Comparison of ENCODE assay signal across 8 cellular contexts in the genomic region with DNA sequence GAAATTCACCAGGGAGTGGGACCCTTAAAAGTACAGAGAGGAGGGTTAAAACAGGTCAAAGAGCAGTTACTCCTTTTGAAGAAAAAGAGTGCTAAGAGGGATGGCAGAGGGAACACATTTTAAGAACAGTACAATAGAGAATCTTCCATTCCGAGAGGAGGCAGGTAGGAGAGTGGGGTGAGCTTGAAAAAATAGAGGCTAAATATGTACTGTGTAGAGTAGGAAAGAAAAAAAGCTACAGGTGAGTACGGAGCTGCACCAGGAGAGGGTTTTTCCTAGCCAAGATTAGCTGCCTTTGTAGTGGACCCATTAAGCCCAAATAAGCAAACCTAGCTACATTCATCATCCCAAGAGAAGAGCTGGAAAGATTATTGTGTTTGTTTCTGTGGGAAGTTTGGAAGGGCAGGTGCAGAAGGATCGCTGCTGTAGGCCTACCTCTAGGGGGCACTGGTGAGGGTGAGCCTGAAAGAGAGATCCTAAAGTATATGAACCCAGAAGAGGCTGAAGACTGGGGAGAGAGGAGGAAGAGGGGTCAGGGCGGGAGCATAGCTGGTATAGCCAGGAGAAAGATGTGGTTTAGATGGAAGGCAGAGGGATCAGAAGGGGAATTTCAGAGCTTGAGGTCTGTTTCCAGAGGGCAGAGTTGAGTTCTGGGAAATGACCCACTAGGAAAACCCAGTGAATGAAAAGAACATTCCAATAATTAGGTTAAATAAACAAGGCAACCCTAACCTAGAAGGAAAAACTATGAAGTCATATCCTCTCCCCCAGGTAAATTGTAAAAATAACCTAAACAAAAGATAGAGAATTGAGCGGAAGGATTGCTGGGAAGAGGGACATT. TPM values are rescaled to one million over a fixed set of nuclear protein-coding genes. Genes with fewer than 3 reads are reported as not detected.
DNase-seq lines count a peak whose midpoint lies in the region; ATAC-seq and TF ChIP-seq lines count a peak whose summit lies in the region.

No MANE protein-coding gene starts in this region.

- DNase-seq in CD1c-positive myeloid dendritic cell (ENCODE audit: extremely low spot score) (peak; percentile 25), HCT116 (ENCODE audit: low read depth, low spot score) (peak; percentile 23), SW480 (ENCODE audit: low spot score) (peak; percentile 8), lower lobe of right lung (peak; percentile 49), transverse colon (peak; percentile 64), NCI-H187 (lab: John Stamatoyannopoulos, UW) (no peak), NCI-H1092 (lab: John Stamatoyannopoulos, UW) (no peak)

- H2AFZ ChIP-seq in HCT116 (ENCODE audit: low read depth, low read length, poor library complexity, severe bottlenecking): no peak overlapping the region

- peak overlapping the region in 1 of 5 experiments; percentile 24 for H3K27ac Mint-ChIP-seq in brain

- CTCF ChIA-PET in HCT116 (lab: Charles Lee): interaction anchor here (0.9 to 1.5 kb wide), 9 partner anchors 10 to 116 kb away, joined by 3 to 12 read pairs (median 3); a partner anchor contains a TSS

- ATAC-seq in HCT116 (peak; percentile 97), lower lobe of right lung (peak; percentile 61 to 65)

- no peak overlapping the region for H3K9ac ChIP-seq in HCT116 (ENCODE audit: low read length)

- peak; percentile 48 for TF ChIP-seq RAD21 in HCT116 (IDR thresholded peaks at IDR 0.05; ENCODE audit: low read depth)

- peaks cover 16% of the 10 kb centered on the region for H3K36me3 Mint-ChIP-seq in brain

- no peaks in the 10 kb centered on the region for H3K9me2 ChIP-seq in HCT116 (ENCODE audit: insufficient read depth)

- TF ChIP-seq POLR2A in HCT116 (IDR thresholded peaks at IDR 0.05; ENCODE audit: borderline replicate concordance, extremely low read depth, insufficient read depth, insufficient read length) (no peak), transverse colon (IDR thresholded peaks at IDR 0.05) (no peak)

- H3K9me3 ChIP-seq in HCT116 (ENCODE audit: control insufficient read depth in 1 of 2, insufficient read depth in 1 of 2, low read depth in 1 of 2, low read length in 2 of 2) (no peaks in the 10 kb centered on the region), lower lobe of right lung (no peaks in the 10 kb centered on the region), transverse colon (no peaks in the 10 kb centered on the region)

- TF ChIP-seq CTCF in HCT116 (IDR thresholded peaks at IDR 0.05 in 2 of 3, conservative IDR thresholded peaks at IDR 0.05 in 1 of 3; ENCODE audit: borderline replicate concordance in 1 of 3, insufficient read depth in 1 of 3, low read depth in 2 of 3, low read length in 2 of 3) (peak; percentile 43 to 97 (median 93); a peak in 5 of 6 replicates), brain (conservative IDR thresholded peaks at IDR 0.05) (peak; percentile 23 to 52), lower lobe of right lung (IDR thresholded peaks at IDR 0.05) (peak; percentile 71), transverse colon (IDR thresholded peaks at IDR 0.05) (peak; percentile 61 to 74 (median 67))

- no peak for TF ChIP-seq EP300 in transverse colon (IDR thresholded peaks at IDR 0.05; ENCODE audit: low read depth)

- peaks cover 7% of the 10 kb centered on the region for H3K4me1 Mint-ChIP-seq in brain

- POLR2A ChIA-PET in HCT116 (lab: Charles Lee): no interaction called here

- H3K27ac ChIP-seq in HCT116 (ENCODE audit: low read depth, low read length) (no peak overlapping the region), lower lobe of right lung (no peak overlapping the region), transverse colon (no peak overlapping the region)

- no peak overlapping the region for H3K4me3 Mint-ChIP-seq in brain

- in situ Hi-C loops in transverse colon (cut with MboI; ENCODE audit: low pct_ligation_motif_present in 1 of 4, low pct_unique_long_range_greater_than_20kb in 1 of 4, low sequenced_read_pairs in 3 of 4): no loop called here

- H3K4me1 ChIP-seq in HCT116 (ENCODE audit: control insufficient read depth in 1 of 2, insufficient read depth in 2 of 2, low read length in 2 of 2): no peaks in the 10 kb centered on the region
- H3K4me1 ChIP-seq in lower lobe of right lung: peaks cover 8% of the 10 kb centered on the region
- peaks cover 4 to 15% (median 9%) of the 10 kb centered on the region in 4 donors for H3K4me1 ChIP-seq in transverse colon

- RAD21 ChIA-PET in HCT116 (lab: Charles Lee; ENCODE audit: low non-redundant PET in 1 of 2, low total read pairs in 2 of 2, uncharacterized antibody in 2 of 2, unreplicated experiment in 2 of 2): no interaction called here

- H3K4me3 ChIP-seq in HCT116 (replicated peaks in 1 of 2; ENCODE audit: low read depth in 1 of 2, low read length in 2 of 2): no peak overlapping the region
- H3K4me3 ChIP-seq in lower lobe of right lung: no peak overlapping the region
- H3K4me3 ChIP-seq in transverse colon: no peak overlapping the region

- H3K36me3 ChIP-seq in HCT116 (ENCODE audit: control insufficient read depth in 1 of 2, insufficient read depth in 2 of 2, low read length in 2 of 2): no peaks in the 10 kb centered on the region
- H3K36me3 ChIP-seq in lower lobe of right lung: peaks cover 24% of the 10 kb centered on the region
- no peaks in the 10 kb centered on the region for H3K36me3 ChIP-seq in transverse colon

- 69 to 70% methylated on average over 4 to 5 of the region's 5 CpGs for WGBS in transverse colon (ENCODE audit: low coverage in 1 of 2), 2 donors

- no peaks in the 10 kb centered on the region for H3K79me2 ChIP-seq in HCT116 (ENCODE audit: insufficient read depth, low read length)

- H3K27me3 Mint-ChIP-seq in brain: no peaks in the 10 kb centered on the region

- intact Hi-C loops in HCT116 (cut with micrococcal nuclease) (no loop called here), lower lobe of right lung (cut with DNase I) (no loop called here), transverse colon (cut with DNase I; ENCODE audit: low total_unique reads) (no loop called here)

- no peaks in the 10 kb centered on the region for H4K20me1 ChIP-seq in HCT116 (ENCODE audit: insufficient read depth)

- H3K9me3 Mint-ChIP-seq in brain: no peaks in the 10 kb centered on the region

- no TSS peak for BruUV-seq in HCT116 (replicated peaks; lab: Mats Ljungman, UMichigan)

- H3K4me2 ChIP-seq in HCT116 (ENCODE audit: low read length): no peak overlapping the region

- H3K27me3 ChIP-seq in HCT116 (ENCODE audit: insufficient read depth, low read length) (no peaks in the 10 kb centered on the region), lower lobe of right lung (ENCODE audit: low read depth) (no peaks in the 10 kb centered on the region), transverse colon (no peaks in the 10 kb centered on the region)

TF ChIP-seq in HCT116, 20 proteins besides CTCF, POLR2A, EP300 and RAD21 (continues in another document):
- no peak for TF ChIP-seq ZFX (IDR thresholded peaks at IDR 0.05)
- no peak for TF ChIP-seq POLR2AphosphoS5 (IDR thresholded peaks at IDR 0.05; ENCODE audit: low read depth, low read length)
- TF ChIP-seq SIN3A (IDR thresholded peaks at IDR 0.05; ENCODE audit: low read depth): no peak
- TF ChIP-seq CEBPB (IDR thresholded peaks at IDR 0.05; ENCODE audit: low read depth): no peak
- no peak for TF ChIP-seq CBX3 (IDR thresholded peaks at IDR 0.05; ENCODE audit: low read depth)
- TF ChIP-seq, protein P1, sequence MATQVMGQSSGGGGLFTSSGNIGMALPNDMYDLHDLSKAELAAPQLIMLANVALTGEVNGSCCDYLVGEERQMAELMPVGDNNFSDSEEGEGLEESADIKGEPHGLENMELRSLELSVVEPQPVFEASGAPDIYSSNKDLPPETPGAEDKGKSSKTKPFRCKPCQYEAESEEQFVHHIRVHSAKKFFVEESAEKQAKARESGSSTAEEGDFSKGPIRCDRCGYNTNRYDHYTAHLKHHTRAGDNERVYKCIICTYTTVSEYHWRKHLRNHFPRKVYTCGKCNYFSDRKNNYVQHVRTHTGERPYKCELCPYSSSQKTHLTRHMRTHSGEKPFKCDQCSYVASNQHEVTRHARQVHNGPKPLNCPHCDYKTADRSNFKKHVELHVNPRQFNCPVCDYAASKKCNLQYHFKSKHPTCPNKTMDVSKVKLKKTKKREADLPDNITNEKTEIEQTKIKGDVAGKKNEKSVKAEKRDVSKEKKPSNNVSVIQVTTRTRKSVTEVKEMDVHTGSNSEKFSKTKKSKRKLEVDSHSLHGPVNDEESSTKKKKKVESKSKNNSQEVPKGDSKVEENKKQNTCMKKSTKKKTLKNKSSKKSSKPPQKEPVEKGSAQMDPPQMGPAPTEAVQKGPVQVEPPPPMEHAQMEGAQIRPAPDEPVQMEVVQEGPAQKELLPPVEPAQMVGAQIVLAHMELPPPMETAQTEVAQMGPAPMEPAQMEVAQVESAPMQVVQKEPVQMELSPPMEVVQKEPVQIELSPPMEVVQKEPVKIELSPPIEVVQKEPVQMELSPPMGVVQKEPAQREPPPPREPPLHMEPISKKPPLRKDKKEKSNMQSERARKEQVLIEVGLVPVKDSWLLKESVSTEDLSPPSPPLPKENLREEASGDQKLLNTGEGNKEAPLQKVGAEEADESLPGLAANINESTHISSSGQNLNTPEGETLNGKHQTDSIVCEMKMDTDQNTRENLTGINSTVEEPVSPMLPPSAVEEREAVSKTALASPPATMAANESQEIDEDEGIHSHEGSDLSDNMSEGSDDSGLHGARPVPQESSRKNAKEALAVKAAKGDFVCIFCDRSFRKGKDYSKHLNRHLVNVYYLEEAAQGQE (IDR thresholded peaks at IDR 0.05; ENCODE audit: low read depth): no peak
- TF ChIP-seq JUND (IDR thresholded peaks at IDR 0.05): no peak
- TF ChIP-seq, protein P2, sequence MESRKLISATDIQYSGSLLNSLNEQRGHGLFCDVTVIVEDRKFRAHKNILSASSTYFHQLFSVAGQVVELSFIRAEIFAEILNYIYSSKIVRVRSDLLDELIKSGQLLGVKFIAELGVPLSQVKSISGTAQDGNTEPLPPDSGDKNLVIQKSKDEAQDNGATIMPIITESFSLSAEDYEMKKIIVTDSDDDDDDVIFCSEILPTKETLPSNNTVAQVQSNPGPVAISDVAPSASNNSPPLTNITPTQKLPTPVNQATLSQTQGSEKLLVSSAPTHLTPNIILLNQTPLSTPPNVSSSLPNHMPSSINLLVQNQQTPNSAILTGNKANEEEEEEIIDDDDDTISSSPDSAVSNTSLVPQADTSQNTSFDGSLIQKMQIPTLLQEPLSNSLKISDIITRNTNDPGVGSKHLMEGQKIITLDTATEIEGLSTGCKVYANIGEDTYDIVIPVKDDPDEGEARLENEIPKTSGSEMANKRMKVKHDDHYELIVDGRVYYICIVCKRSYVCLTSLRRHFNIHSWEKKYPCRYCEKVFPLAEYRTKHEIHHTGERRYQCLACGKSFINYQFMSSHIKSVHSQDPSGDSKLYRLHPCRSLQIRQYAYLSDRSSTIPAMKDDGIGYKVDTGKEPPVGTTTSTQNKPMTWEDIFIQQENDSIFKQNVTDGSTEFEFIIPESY (IDR thresholded peaks at IDR 0.05; ENCODE audit: extremely low read depth, insufficient replicate concordance, low read length): no peak
- TF ChIP-seq EGR1 (IDR thresholded peaks at IDR 0.05; ENCODE audit: low read depth): no peak
- no peak for TF ChIP-seq EZH2 (IDR thresholded peaks at IDR 0.05)

RNA-seq across cellular contexts. Expression of a gene that starts 50.2 kb away (rescaled TPM):
- total RNA-seq in HCT116 (2021; ENCODE audit: unreplicated experiment) (12.7 TPM), lower lobe of right lung (28.3 TPM), transverse colon (10 to 100 TPM; 23.5 to 35.2 (median 30.7) TPM)
- polyA plus RNA-seq in HCT116 (2012): 5.6 and 7.9 TPM in 2 replicates
- 21.7 TPM for polyA plus RNA-seq in brain (ENCODE audit: insufficient read depth, low read depth, low replicate concordance)

Comparison
In these comparisons a context has a peak if more than half of its experiments do, and no peak if none do; other contexts are left out.
1. DNase-seq: peak in CD1c-positive myeloid dendritic cell (single experiment), HCT116 (single experiment), SW480 (single experiment), lower lobe of right lung (single experiment) and transverse colon (single experiment); none in NCI-H187 (0 of 2) and NCI-H1092 (single experiment).
2. CTCF ChIP-seq: peak in every context shown above with its lines; median percentile 93 in HCT116; 71 in lower lobe of right lung; 67 in transverse colon; 38 in brain.